Comparison of ENCODE assay signal across 27 cellular contexts in the genomic region with DNA sequence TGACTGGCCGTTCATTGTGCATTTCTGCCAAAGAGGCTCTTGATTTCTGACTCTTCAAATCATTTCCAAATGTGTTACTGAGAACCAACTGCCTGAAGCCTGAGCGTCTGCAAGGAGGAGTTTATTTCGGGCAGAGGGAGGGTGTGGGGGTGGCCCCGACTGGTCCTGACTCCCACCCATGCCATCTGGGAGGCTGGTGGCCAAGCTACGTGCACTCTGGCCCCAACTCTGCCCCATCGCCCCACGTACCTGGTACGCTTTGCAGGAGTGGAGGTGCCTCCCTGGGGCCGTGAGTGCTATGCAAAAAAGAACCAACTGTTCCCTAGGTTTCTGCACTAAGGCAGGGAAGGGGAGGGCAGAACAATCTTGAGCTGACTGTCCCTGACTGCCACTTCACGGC.
"Had no signal": no experiment of that assay in that cellular context is flagged by ENCODE, and none has a peak within 500 bp of the region (broad histone marks: within the 10 kb centered on the region; RNA-seq: fewer than 3 reads in every experiment).

No MANE protein-coding gene starts in this region.

- H3K9me3 ChIP-seq: suprapubic skin, testis, thoracic aorta, thyroid gland, transverse colon, upper lobe of right lung, uterus, vagina had no signal

- H3K4me1 Mint-ChIP-seq: stimulated activated effector memory CD8-positive, alpha-beta T cell treated with anti-CD3 and anti-CD28 coated beads, Interleukin-12 subunit alpha, Interleukin-12 subunit beta, amount 100 ng/mL, for 72 hours; stimulated activated memory B cell treated with anti-CD40 and anti-IgM and Interleukin-4, amounts not matched to agents 10 μg/mL and 1 μg/mL and 100 μg/mL, for 72 hours; stimulated activated naive B cell treated with anti-CD40 and anti-IgM and Interleukin-4, amounts not matched to agents 10 μg/mL and 1 μg/mL and 100 μg/mL, for 72 hours; stimulated activated naive CD8-positive, alpha-beta T cell treated with anti-CD3 and anti-CD28 coated beads, Interleukin-15, amount 100 ng/mL, for 72 hours had no signal

- H3K9me3 Mint-ChIP-seq: type B pancreatic cell had no signal

- DNase-seq: stimulated activated CD4-positive, alpha-beta T cell treated with anti-CD3 and anti-CD28 coated beads, Interleukin-2, amount 100 ng/mL, for 48 hours; stimulated activated CD4-positive, alpha-beta T cell treated with anti-CD3 and anti-CD28 coated beads, Interleukin-4, amount 100 ng/mL, for 1 hour; stimulated activated CD4-positive, alpha-beta T cell treated with anti-CD3 and anti-CD28 coated beads, Interleukin-4, amount 100 ng/mL, for 24 hours; stimulated activated CD8-positive, alpha-beta memory T cell treated with anti-CD3 and anti-CD28 coated beads, Interleukin-4, amount 100 ng/mL, for 48 hours; stimulated activated naive B cell treated with anti-CD40 and anti-IgM and Interleukin-4, amounts not matched to agents 10 μg/mL and 1 μg/mL and 100 μg/mL, for 72 hours; stimulated activated naive CD4-positive, alpha-beta T cell; stimulated activated naive CD4-positive, alpha-beta T cell treated with Interleukin-2 at 50 U/mL for 16 hours; stimulated activated naive CD8-positive, alpha-beta T cell treated with anti-CD3 and anti-CD28 coated beads, Interleukin-15, amount 100 ng/mL, for 72 hours; stimulated activated naive CD8-positive, alpha-beta T cell treated with anti-CD3 and anti-CD28 coated beads, Interleukin-15, Interleukin-2, amounts not matched to agents 100 U/mL and 50 U/mL, for 24 hours; stomach; substantia nigra; testis; thyroid gland; transverse colon; trophoblast cell; upper lobe of left lung; upper lobe of right lung; uterus had no signal

- H3K36me3 ChIP-seq: stomach, suprapubic skin, thoracic aorta, thyroid gland, tibial artery, tibial nerve, transverse colon, upper lobe of left lung, upper lobe of right lung, uterus, vagina had no signal

- H3K27ac Mint-ChIP-seq: stimulated activated effector memory CD8-positive, alpha-beta T cell treated with anti-CD3 and anti-CD28 coated beads, Interleukin-12 subunit alpha, Interleukin-12 subunit beta, amount 100 ng/mL, for 72 hours; stimulated activated memory B cell treated with anti-CD40 and anti-IgM and Interleukin-4, amounts not matched to agents 10 μg/mL and 1 μg/mL and 100 μg/mL, for 72 hours; stimulated activated naive B cell treated with anti-CD40 and anti-IgM and Interleukin-4, amounts not matched to agents 10 μg/mL and 1 μg/mL and 100 μg/mL, for 72 hours; stimulated activated naive CD8-positive, alpha-beta T cell treated with anti-CD3 and anti-CD28 coated beads, Interleukin-15, amount 100 ng/mL, for 72 hours; stimulated activated naive CD8-positive, alpha-beta T cell treated with anti-CD3 and anti-CD28 coated beads, Interleukin-15, Interleukin-2, amounts not matched to agents 100 ng/mL and 50 ng/mL, for 24 hours; type B pancreatic cell had no signal

- H3K4me1 ChIP-seq: stomach, suprapubic skin, testis, thyroid gland, tibial artery, tibial nerve, transverse colon, upper lobe of left lung, upper lobe of right lung, uterus, vagina had no signal

- H3K36me3 Mint-ChIP-seq: stimulated activated effector memory CD8-positive, alpha-beta T cell treated with anti-CD3 and anti-CD28 coated beads, Interleukin-12 subunit alpha, Interleukin-12 subunit beta, amount 100 ng/mL, for 72 hours; stimulated activated memory B cell treated with anti-CD40 and anti-IgM and Interleukin-4, amounts not matched to agents 10 μg/mL and 1 μg/mL and 100 μg/mL, for 72 hours; stimulated activated naive B cell treated with anti-CD40 and anti-IgM and Interleukin-4, amounts not matched to agents 10 μg/mL and 1 μg/mL and 100 μg/mL, for 72 hours; type B pancreatic cell had no signal

- H3K4me3 Mint-ChIP-seq: stimulated activated effector memory CD8-positive, alpha-beta T cell treated with anti-CD3 and anti-CD28 coated beads, Interleukin-12 subunit alpha, Interleukin-12 subunit beta, amount 100 ng/mL, for 72 hours; stimulated activated memory B cell treated with anti-CD40 and anti-IgM and Interleukin-4, amounts not matched to agents 10 μg/mL and 1 μg/mL and 100 μg/mL, for 72 hours; stimulated activated naive B cell treated with anti-CD40 and anti-IgM and Interleukin-4, amounts not matched to agents 10 μg/mL and 1 μg/mL and 100 μg/mL, for 72 hours; stimulated activated naive CD8-positive, alpha-beta T cell treated with anti-CD3 and anti-CD28 coated beads, Interleukin-15, amount 100 ng/mL, for 72 hours; stimulated activated naive CD8-positive, alpha-beta T cell treated with anti-CD3 and anti-CD28 coated beads, Interleukin-15, Interleukin-2, amounts not matched to agents 100 ng/mL and 50 ng/mL, for 24 hours; type B pancreatic cell had no signal

- H3K27me3 ChIP-seq: testis, thyroid gland, tibial nerve, upper lobe of left lung, upper lobe of right lung, uterus had no signal

- H3K27ac ChIP-seq: stomach, suprapubic skin, testis, thoracic aorta, thyroid gland, tibial artery, tibial nerve, transverse colon, upper lobe of left lung, upper lobe of right lung, uterus, vagina had no signal

- H3K4me3 ChIP-seq: stomach, suprapubic skin, testis, thoracic aorta, thyroid gland, tibial artery, tibial nerve, transverse colon, upper lobe of left lung, upper lobe of right lung, uterus, vagina had no signal
